Comparison of ENCODE assay signal across 8 cellular contexts in genomic region chr9:33721674-33722358, GRCh38.
DNase-seq lines count a peak whose midpoint lies in the region; ATAC-seq lines count a peak whose summit lies in the region.

No MANE protein-coding gene starts in this region.

- no peak overlapping the region for H3K23ac ChIP-seq in mesenchymal stem cell (ENCODE audit: low read length in 2 of 2)

- H3K27ac Mint-ChIP-seq in activated CD4-positive, alpha-beta memory T cell treated with anti-CD3 and anti-CD28 coated beads for 36 hours = no peak overlapping the region

- no peak overlapping the region for H3K4me3 ChIP-seq in mesenchymal stem cell (ENCODE audit: insufficient read depth in 1 of 2, low read depth in 1 of 2, low read length in 2 of 2)

- no peaks in the 10 kb centered on the region for H3K9me3 ChIP-seq in mesenchymal stem cell (ENCODE audit: control insufficient read depth, low read length)

- peaks cover 6 to 45% of the 10 kb centered on the region in 2 experiments for H3K27me3 ChIP-seq in mesenchymal stem cell (ENCODE audit: control insufficient read depth in 1 of 2, insufficient read depth in 1 of 2, low read length in 2 of 2)

- in situ Hi-C loops in ACHN (cut with HindIII; ENCODE audit: low pct_ligation_motif_present, low pct_unique_long_range_greater_than_20kb, low sequenced_read_pairs) = no loop called here

- no peak overlapping the region for H2BK5ac ChIP-seq in mesenchymal stem cell (ENCODE audit: low read depth, low read length, poor library complexity, severe bottlenecking)

- peak overlapping the region; percentile 12 for H3K9ac ChIP-seq in mesenchymal stem cell (ENCODE audit: low read length)

- 28% methylated on average over 32 of the region's 32 CpGs for WGBS in mesenchymal stem cell

- ATAC-seq in GM18868 (IDR thresholded peaks at IDR 0.05; ENCODE audit: unreplicated experiment) (peak; percentile 59), HG03520 (IDR thresholded peaks at IDR 0.05; ENCODE audit: unreplicated experiment) (peak; percentile 71)

- intact Hi-C loops in activated CD4-positive, alpha-beta memory T cell treated with anti-CD3 and anti-CD28 coated beads for 36 hours (cut with micrococcal nuclease) = loop anchor here (1.0 to 10.0 kb wide), 2 partner anchors 98 to 347 kb away; no protein-coding TSS in a partner anchor

- no peak overlapping the region for H3K4ac ChIP-seq in mesenchymal stem cell (ENCODE audit: low read depth in 1 of 2, low read length in 2 of 2)

- H4K91ac ChIP-seq in mesenchymal stem cell (ENCODE audit: low read length) = no peak overlapping the region

- H3K9me3 Mint-ChIP-seq in activated CD4-positive, alpha-beta memory T cell treated with anti-CD3 and anti-CD28 coated beads for 36 hours = no peaks in the 10 kb centered on the region

- peak overlapping the region; percentile 10 for H3K4me2 ChIP-seq in mesenchymal stem cell (ENCODE audit: low read length, poor library complexity, severe bottlenecking)

- no peaks in the 10 kb centered on the region for H3K36me3 ChIP-seq in mesenchymal stem cell (ENCODE audit: control insufficient read depth in 1 of 2, insufficient read depth in 2 of 2, low read depth in 1 of 2, low read length in 2 of 2)

- H3K4me3 Mint-ChIP-seq in activated CD4-positive, alpha-beta memory T cell treated with anti-CD3 and anti-CD28 coated beads for 36 hours = no peak overlapping the region

- CTCF ChIA-PET in activated CD4-positive, alpha-beta memory T cell treated with anti-CD3 and anti-CD28 coated beads for 36 hours (lab: Charles Lee) = interaction anchor here (0.7 to 11.5 kb wide), 14 partner anchors 9 to 362 kb away, joined by 3 to 404 read pairs (median 4); no protein-coding TSS in a partner anchor

- no peak overlapping the region for H2BK15ac ChIP-seq in mesenchymal stem cell (ENCODE audit: low read depth, poor library complexity, severe bottlenecking)

- no peak overlapping the region for H3K18ac ChIP-seq in mesenchymal stem cell (ENCODE audit: low read depth in 1 of 2, low read length in 2 of 2)

- peaks cover 3% of the 10 kb centered on the region for H3K4me1 Mint-ChIP-seq in activated CD4-positive, alpha-beta memory T cell treated with anti-CD3 and anti-CD28 coated beads for 36 hours (ENCODE audit: low read depth)

- H3K36me3 Mint-ChIP-seq in activated CD4-positive, alpha-beta memory T cell treated with anti-CD3 and anti-CD28 coated beads for 36 hours = no peaks in the 10 kb centered on the region

- no peak overlapping the region for H3K27ac ChIP-seq in mesenchymal stem cell (ENCODE audit: low read length, poor library complexity, severe bottlenecking)

- no peak overlapping the region for H4K8ac ChIP-seq in mesenchymal stem cell (ENCODE audit: low read length)

- peaks cover 2% of the 10 kb centered on the region for H3K4me1 ChIP-seq in mesenchymal stem cell (ENCODE audit: control insufficient read depth, insufficient read depth, low read depth, low read length)

- H3K27me3 Mint-ChIP-seq in activated CD4-positive, alpha-beta memory T cell treated with anti-CD3 and anti-CD28 coated beads for 36 hours = peaks cover 6% of the 10 kb centered on the region

- POLR2A ChIA-PET in activated CD4-positive, alpha-beta memory T cell treated with anti-CD3 and anti-CD28 coated beads for 36 hours (lab: Charles Lee) = no interaction called here

- no peak overlapping the region for H2AK5ac ChIP-seq in mesenchymal stem cell (ENCODE audit: low read length, severe bottlenecking)

- DNase-seq in ACHN = peak; percentile 69
- DNase-seq in NCI-H82 (lab: John Stamatoyannopoulos, UW) = peak; percentile 88
- peak; percentile 91 for DNase-seq in activated CD4-positive, alpha-beta memory T cell treated with anti-CD3 and anti-CD28 coated beads for 36 hours
- peak; percentile 95 for DNase-seq in ecto neural progenitor cell (ENCODE audit: low spot score)
- DNase-seq in mesenchymal stem cell = peak; percentile 71
- peak; percentile 76 for DNase-seq in stimulated activated CD8-positive, alpha-beta memory T cell treated with anti-CD3 and anti-CD28 coated beads, Interleukin-15, amount 100 ng/mL, for 1 hour (ENCODE audit: low read depth)

- peak overlapping the region; percentile 92 for H2AFZ ChIP-seq in mesenchymal stem cell (ENCODE audit: low read depth, low read length)

- H3K14ac ChIP-seq in mesenchymal stem cell (ENCODE audit: low read length in 2 of 2) = no peak overlapping the region

- no peak overlapping the region for H2BK120ac ChIP-seq in mesenchymal stem cell (ENCODE audit: low read depth, low read length)

- no peak overlapping the region for H2BK12ac ChIP-seq in mesenchymal stem cell (ENCODE audit: low read length in 2 of 2)

- H3K79me1 ChIP-seq in mesenchymal stem cell (replicated peaks; ENCODE audit: low read length, poor library complexity, severe bottlenecking) = no peaks in the 10 kb centered on the region
